Comparison of ENCODE assay signal across 10 cellular contexts in genomic region chr12:47277071-47277408, GRCh38.
DNase-seq lines count a peak whose midpoint lies in the region; ATAC-seq and TF ChIP-seq lines count a peak whose summit lies in the region.
"Had no signal": no experiment of that assay in that cellular context is flagged by ENCODE, and none has a peak within 500 bp of the region (broad histone marks: within the 10 kb centered on the region; RNA-seq: fewer than 3 reads in every experiment).

No MANE protein-coding gene starts in this region.

- no peak for ATAC-seq in RWPE2 (ENCODE audit: low read depth)
- no peak for ATAC-seq in GM21825 (IDR thresholded peaks at IDR 0.05; ENCODE audit: unreplicated experiment)

- no peaks in the 10 kb centered on the region for H3K27me3 Mint-ChIP-seq in activated CD4-positive, alpha-beta T cell treated with anti-CD3 and anti-CD28 coated beads, Interleukin-2, amount 10 ng/mL, durations not matched to agents 7 days and 5 days

- H3K4me3 ChIP-seq in RWPE2 (ENCODE audit: severe bottlenecking) (no peak overlapping the region), right atrium auricular region (no peak overlapping the region), thymus (ENCODE audit: low read length) (no peak overlapping the region)

- peak overlapping the region; percentile 100 for H3K27ac ChIP-seq in RWPE2 (ENCODE audit: poor library complexity, severe bottlenecking)
- H3K27ac ChIP-seq in right atrium auricular region = peak overlapping the region; percentile 4 to 14
- peak overlapping the region; percentile 94 for H3K27ac ChIP-seq in thymus (ENCODE audit: low read depth)

- CTCF ChIA-PET in activated CD4-positive, alpha-beta T cell treated with anti-CD3 and anti-CD28 coated beads, Interleukin-2, amount 10 ng/mL, durations not matched to agents 7 days and 5 days (lab: Charles Lee) = interaction anchor here (0.8 to 1.6 kb wide), 9 partner anchors 8 to 120 kb away, joined by 3 to 4 read pairs (median 3); no protein-coding TSS in a partner anchor

- H3K4me3 Mint-ChIP-seq in activated CD4-positive, alpha-beta T cell treated with anti-CD3 and anti-CD28 coated beads, Interleukin-2, amount 10 ng/mL, durations not matched to agents 7 days and 5 days = peak overlapping the region; percentile 53
- H3K4me3 Mint-ChIP-seq: nephron had no signal

- H3K36me3 Mint-ChIP-seq in activated CD4-positive, alpha-beta T cell treated with anti-CD3 and anti-CD28 coated beads, Interleukin-2, amount 10 ng/mL, durations not matched to agents 7 days and 5 days (ENCODE audit: low read depth) = peaks cover 20% of the 10 kb centered on the region

- WGBS in thymus = 13% methylated on average over 1 of the region's 1 CpG

- H3K27me3 ChIP-seq in RWPE2 (ENCODE audit: insufficient read depth, poor library complexity, severe bottlenecking) (no peaks in the 10 kb centered on the region), right atrium auricular region (no peaks in the 10 kb centered on the region), thymus (ENCODE audit: control insufficient read depth, insufficient read depth) (no peaks in the 10 kb centered on the region)

- peak overlapping the region; percentile 91 for H3K27ac Mint-ChIP-seq in activated CD4-positive, alpha-beta T cell treated with anti-CD3 and anti-CD28 coated beads, Interleukin-2, amount 10 ng/mL, durations not matched to agents 7 days and 5 days
- H3K27ac Mint-ChIP-seq: nephron had no signal

- H3K9me3 ChIP-seq in RWPE2 (ENCODE audit: severe bottlenecking) (no peaks in the 10 kb centered on the region), right atrium auricular region (no peaks in the 10 kb centered on the region), thymus (ENCODE audit: control insufficient read depth) (no peaks in the 10 kb centered on the region)

- peaks cover 58% of the 10 kb centered on the region for H3K4me1 ChIP-seq in RWPE2 (ENCODE audit: insufficient read depth, poor library complexity, severe bottlenecking)
- H3K4me1 ChIP-seq in right atrium auricular region = peaks cover 0 to 18% of the 10 kb centered on the region in 2 donors
- H3K4me1 ChIP-seq in thymus (ENCODE audit: control insufficient read depth, insufficient read depth, low read length) = peaks cover 6% of the 10 kb centered on the region

- POLR2A ChIA-PET in activated CD4-positive, alpha-beta T cell treated with anti-CD3 and anti-CD28 coated beads, Interleukin-2, amount 10 ng/mL, durations not matched to agents 7 days and 5 days (lab: Charles Lee) = interaction anchor here (1.2 kb wide), 1 partner anchor 30 kb away, joined by 5 read pairs; no protein-coding TSS in a partner anchor

- H3K36me3 ChIP-seq in RWPE2 (ENCODE audit: low read depth) (no peaks in the 10 kb centered on the region), right atrium auricular region (no peaks in the 10 kb centered on the region), thymus (ENCODE audit: control insufficient read depth, insufficient read depth) (no peaks in the 10 kb centered on the region)

- H3K9me3 Mint-ChIP-seq in activated CD4-positive, alpha-beta T cell treated with anti-CD3 and anti-CD28 coated beads, Interleukin-2, amount 10 ng/mL, durations not matched to agents 7 days and 5 days = peaks cover 11% of the 10 kb centered on the region
- H3K9me3 Mint-ChIP-seq: nephron had no signal

- DNase-seq in activated CD4-positive, alpha-beta T cell treated with anti-CD3 and anti-CD28 coated beads, Interleukin-2, amount 10 ng/mL, durations not matched to agents 7 days and 5 days = no peak
- DNase-seq in activated CD4-positive, alpha-beta T cell treated with anti-CD3 and anti-CD28 coated beads, Interleukin-2, amount 50 U/mL, for 4 hours = no peak
- DNase-seq in RWPE2 (ENCODE audit: low spot score) (no peak), right atrium auricular region (ENCODE audit: low spot score) (no peak), HCEC 1CT (no peak), DMS 273 (lab: John Stamatoyannopoulos, UW; ENCODE audit: unreplicated experiment) (no peak)
- DNase-seq: foreskin melanocyte had no signal

- H3K4me1 Mint-ChIP-seq in activated CD4-positive, alpha-beta T cell treated with anti-CD3 and anti-CD28 coated beads, Interleukin-2, amount 10 ng/mL, durations not matched to agents 7 days and 5 days = peaks cover 73% of the 10 kb centered on the region
- H3K4me1 Mint-ChIP-seq: nephron had no signal

- TF ChIP-seq CTCF in RWPE2 (IDR thresholded peaks at IDR 0.05; ENCODE audit: poor library complexity, severe bottlenecking) (no peak), right atrium auricular region (IDR thresholded peaks at IDR 0.05) (no peak)

Comparison
In these comparisons a context has a peak if more than half of its experiments do, and no peak if none do; other contexts are left out.
1. H3K27ac ChIP-seq: peak in every context shown above with its lines; median percentile 100 in RWPE2; 94 in thymus; 9 in right atrium auricular region.